Comparison of ENCODE assay signal across 8 cellular contexts in the genomic region with DNA sequence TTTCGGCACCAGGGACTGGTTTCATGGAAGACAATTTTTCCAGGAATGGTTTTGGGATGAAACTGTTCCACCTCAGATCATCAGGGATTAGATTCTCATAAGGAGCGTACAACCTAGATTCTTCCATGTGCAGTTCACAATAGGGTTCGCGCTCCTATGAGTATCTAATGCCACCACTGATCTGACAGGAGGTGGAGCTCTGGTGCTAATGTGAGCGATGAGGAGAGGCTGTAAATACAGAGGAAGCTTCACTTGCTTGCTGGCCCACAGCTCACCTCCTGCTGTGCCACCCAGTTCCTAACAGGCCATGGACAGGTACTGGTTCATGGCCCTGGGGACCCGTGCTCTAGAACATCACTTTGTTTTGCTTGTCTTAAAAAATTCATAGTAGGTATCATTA. TPM values are rescaled to one million over a fixed set of nuclear protein-coding genes. Genes with fewer than 3 reads are reported as not detected.
DNase-seq lines count a peak whose midpoint lies in the region; ATAC-seq and TF ChIP-seq lines count a peak whose summit lies in the region.

No MANE protein-coding gene starts in this region.

- no peaks in the 10 kb centered on the region for H3K9me3 ChIP-seq in PC-9 (ENCODE audit: insufficient read depth, low read depth)

- no peaks in the 10 kb centered on the region for H3K9me2 ChIP-seq in PC-9 (ENCODE audit: insufficient read depth)

- peaks cover 27% of the 10 kb centered on the region for H3K27me3 Mint-ChIP-seq in activated T-cell treated with anti-CD3 and anti-CD28 coated beads, Interleukin-2, amount 50 U/mL, for 72 hours (ENCODE audit: low read depth)

- peak; percentile 47 for DNase-seq in NCI-H82 treated with DMSO at 0.1 percent for 48 hours (lab: John Stamatoyannopoulos, UW; ENCODE audit: unreplicated experiment)
- peak; percentile 30 to 38 for DNase-seq in activated T-cell treated with anti-CD3 and anti-CD28 coated beads, Interleukin-2, amount 50 U/mL, for 72 hours
- peak; percentile 64 for DNase-seq in inferior parietal cortex (ENCODE audit: extremely low spot score)
- no peak for DNase-seq in PC-9

- H3F3A ChIP-seq in PC-9 (ENCODE audit: insufficient read depth, low read depth): no peaks in the 10 kb centered on the region

- no peak overlapping the region for H2AFZ ChIP-seq in PC-9

- H3K4me1 Mint-ChIP-seq in activated T-cell treated with anti-CD3 and anti-CD28 coated beads, Interleukin-2, amount 50 U/mL, for 72 hours (ENCODE audit: low read depth): peaks cover 32% of the 10 kb centered on the region

- no peak overlapping the region for H3K4me3 ChIP-seq in PC-9

- no TSS peak for BruUV-seq in PC-9 (replicated peaks; lab: Mats Ljungman, UMichigan)

- H3K36me3 Mint-ChIP-seq in activated T-cell treated with anti-CD3 and anti-CD28 coated beads, Interleukin-2, amount 50 U/mL, for 72 hours (ENCODE audit: insufficient read depth in 2 of 2): no peaks in the 10 kb centered on the region

- no peaks in the 10 kb centered on the region for H3K36me3 ChIP-seq in PC-9 (ENCODE audit: low read depth)

- no peak overlapping the region for H3K27ac Mint-ChIP-seq in activated T-cell treated with anti-CD3 and anti-CD28 coated beads, Interleukin-2, amount 50 U/mL, for 72 hours

- no peaks in the 10 kb centered on the region for H3K27me3 ChIP-seq in PC-9 (ENCODE audit: insufficient read depth, low read depth)

- H4K20me1 ChIP-seq in PC-9 (ENCODE audit: insufficient read depth): no peaks in the 10 kb centered on the region

- intact Hi-C loops in PC-9 (cut with micrococcal nuclease; ENCODE audit: unreplicated experiment): no loop called here

- H3K79me2 ChIP-seq in PC-9 (ENCODE audit: low read depth): no peaks in the 10 kb centered on the region

- H3K4me2 ChIP-seq in PC-9: no peak overlapping the region

- no peak overlapping the region for H3K27ac ChIP-seq in C4-2B
- H3K27ac ChIP-seq in PC-9: no peak overlapping the region

- no peak overlapping the region for H3K4me3 Mint-ChIP-seq in activated T-cell treated with anti-CD3 and anti-CD28 coated beads, Interleukin-2, amount 50 U/mL, for 72 hours

- TF ChIP-seq CTCF in C4-2B (conservative IDR thresholded peaks at IDR 0.05): peak; percentile 31
- no peak for TF ChIP-seq CTCF in PC-9 (conservative IDR thresholded peaks at IDR 0.05)

- ATAC-seq in GM19395 (IDR thresholded peaks at IDR 0.05; ENCODE audit: unreplicated experiment) (peak; percentile 72), HG03108 (IDR thresholded peaks at IDR 0.05; ENCODE audit: unreplicated experiment) (no peak), GM18870 (IDR thresholded peaks at IDR 0.05; ENCODE audit: unreplicated experiment) (no peak)
- ATAC-seq in activated T-cell treated with anti-CD3 and anti-CD28 coated beads, Interleukin-2, amount 50 U/mL, for 72 hours (replicated peaks in 1 of 2): peak; percentile 66 to 73

- no peaks in the 10 kb centered on the region for H3K9me3 Mint-ChIP-seq in activated T-cell treated with anti-CD3 and anti-CD28 coated beads, Interleukin-2, amount 50 U/mL, for 72 hours

- H3K4me1 ChIP-seq in PC-9 (replicated peaks; ENCODE audit: insufficient read depth): no peaks in the 10 kb centered on the region

- POLR2A ChIA-PET in PC-9 (lab: Charles Lee; ENCODE audit: unreplicated experiment): interaction anchor here (0.7 kb wide), 1 partner anchor 75 kb away, joined by 6 read pairs; no protein-coding TSS in a partner anchor

- CTCF ChIA-PET in PC-9 (lab: Charles Lee): no interaction called here

RNA-seq across cellular contexts. Expression of a gene that starts 41.8 kb away (rescaled TPM):
- total RNA-seq in activated T-cell treated with anti-CD3 and anti-CD28 coated beads, Interleukin-2, amount 50 U/mL, for 72 hours: 10 to 100 TPM; 21.6 to 28.8 TPM
- total RNA-seq in PC-9 (2021): 16.5 and 17.4 TPM in 2 replicates

Comparison
In these comparisons a context has a peak if more than half of its experiments do, and no peak if none do; other contexts are left out.
1. ATAC-seq: peak in GM19395 (single experiment) and activated T-cell treated with anti-CD3 and anti-CD28 coated beads, Interleukin-2, amount 50 U/mL, for 72 hours (2 of 2); none in HG03108 (single experiment) and GM18870 (single experiment).
2. DNase-seq: peak in NCI-H82 treated with DMSO at 0.1 percent for 48 hours (single experiment), activated T-cell treated with anti-CD3 and anti-CD28 coated beads, Interleukin-2, amount 50 U/mL, for 72 hours (2 of 2) and inferior parietal cortex (single experiment); none in PC-9 (0 of 2).